In genomic region chr4:86011117-86011516, GRCh38 we compare ENCODE assay signal across 14 cellular contexts.
DNase-seq lines count a peak whose midpoint lies in the region; ATAC-seq and TF ChIP-seq lines count a peak whose summit lies in the region.
"Had no signal": no experiment of that assay in that cellular context is flagged by ENCODE, and none has a peak within 500 bp of the region (broad histone marks: within the 10 kb centered on the region; RNA-seq: fewer than 3 reads in every experiment).

No MANE protein-coding gene starts in this region.

- TF ChIP-seq EP300 in sigmoid colon (IDR thresholded peaks at IDR 0.05), result no peak

- peak overlapping the region; percentile 22 for H3K4me2 ChIP-seq in GM23248 (ENCODE audit: unreplicated experiment)
- H3K4me2 ChIP-seq: PC-9 had no signal

- H3K27me3 ChIP-seq in GM23248 (replicated peaks; ENCODE audit: insufficient read depth) (no peaks in the 10 kb centered on the region), gastrocnemius medialis (no peaks in the 10 kb centered on the region), prostate gland (replicated peaks; ENCODE audit: insufficient read depth) (no peaks in the 10 kb centered on the region), sigmoid colon (no peaks in the 10 kb centered on the region)
- H3K27me3 ChIP-seq: tibial artery had no signal

- no peak overlapping the region for H2AFZ ChIP-seq in GM23248
- H2AFZ ChIP-seq: PC-9 had no signal

- H4K20me1 ChIP-seq in GM23248 (ENCODE audit: insufficient read depth), result no peaks in the 10 kb centered on the region

- WGBS in GM23248 (ENCODE audit: low coverage in 1 of 2, low lambda C conversion rate in 2 of 2, missing lambda C conversion rate in 2 of 2), 2 experiments, result 0 to 3% methylated on average over 1 of the region's 1 CpG
- WGBS in prostate gland, result 68% methylated on average over 1 of the region's 1 CpG
- whole genome bisulfite sequencing in sigmoid colon, 2 donors, result 85 to 88% methylated on average over 1 of the region's 1 CpG

- no peak overlapping the region for H3K4me3 ChIP-seq in GM23248
- H3K4me3 ChIP-seq in gastrocnemius medialis, result no peak overlapping the region
- no peak overlapping the region for H3K4me3 ChIP-seq in prostate gland
- H3K4me3 ChIP-seq in sigmoid colon, result no peak overlapping the region
- H3K4me3 ChIP-seq: PC-9, tibial artery had no signal

- H3K79me2 ChIP-seq in GM23248 (ENCODE audit: insufficient read depth), result no peaks in the 10 kb centered on the region

- H3K27ac ChIP-seq in GM23248 (peak overlapping the region; percentile 67), gastrocnemius medialis (no peak overlapping the region), prostate gland (no peak overlapping the region), sigmoid colon (no peak overlapping the region)
- H3K27ac ChIP-seq: PC-9 had no signal

- H3K4me1 ChIP-seq in GM23248 (ENCODE audit: insufficient read depth) (peaks cover 40% of the 10 kb centered on the region), gastrocnemius medialis (peaks cover 0 to 8% of the 10 kb centered on the region in 2 donors), prostate gland (replicated peaks) (no peaks in the 10 kb centered on the region), sigmoid colon (peaks cover 0 to 6% (median 0%) of the 10 kb centered on the region in 4 donors)

- H3K9me2 ChIP-seq in GM23248 (ENCODE audit: insufficient read depth), result no peaks in the 10 kb centered on the region

- DNase-seq in GM23248 (peak; percentile 94), amniotic stem cell (lab: John Stamatoyannopoulos, UW) (peak; percentile 20), fibroblast of the conjunctiva (ENCODE audit: low read depth) (peak; percentile 92), gastrocnemius medialis (peak in 1 of 2 donors; percentile 28), NCI-H2171 (lab: John Stamatoyannopoulos, UW) (no peak), prostate gland (ENCODE audit: low spot score) (no peak), sigmoid colon (no peak)
- DNase-seq: activated naive CD4-positive, alpha-beta T cell treated with anti-CD3 and anti-CD28 coated beads, Interleukin-2, amount 10 ng/mL, durations not matched to agents 7 days and 5 days; DMS 273 treated with DMSO at 0.1 percent for 48 hours; KG1; NCI-H2107; PC-9 had no signal

- ATAC-seq in gastrocnemius medialis, result peak; percentile 23 to 70
- ATAC-seq in GM19351 (IDR thresholded peaks at IDR 0.05; ENCODE audit: unreplicated experiment), result no peak

- intact Hi-C loops in gastrocnemius medialis (cut with DNase I; ENCODE audit: low total_unique reads), result no loop called here
- intact Hi-C loops in prostate gland (cut with DNase I), result no loop called here
- intact Hi-C loops in sigmoid colon (cut with DNase I), result no loop called here

- H3F3A ChIP-seq in GM23248 (ENCODE audit: insufficient read depth), result peaks cover 35% of the 10 kb centered on the region; the same call in 1 of the 2 replicates

- in situ Hi-C loops in GM23248 (cut with MboI) (no loop called here), gastrocnemius medialis (cut with MboI; ENCODE audit: low sequenced_read_pairs in 4 of 4) (no loop called here)

- H3K9ac ChIP-seq in GM23248, result no peak overlapping the region

- TF ChIP-seq POLR2A in gastrocnemius medialis (IDR thresholded peaks at IDR 0.05), result no peak
- no peak for TF ChIP-seq POLR2A in prostate gland (IDR thresholded peaks at IDR 0.05)
- no peak for TF ChIP-seq POLR2A in sigmoid colon (IDR thresholded peaks at IDR 0.05)

- H3K9me3 ChIP-seq in GM23248 (ENCODE audit: low read depth) (no peaks in the 10 kb centered on the region), gastrocnemius medialis (no peaks in the 10 kb centered on the region), prostate gland (no peaks in the 10 kb centered on the region), sigmoid colon (no peaks in the 10 kb centered on the region)
- H3K9me3 ChIP-seq: tibial artery had no signal

- TF ChIP-seq CTCF in gastrocnemius medialis (IDR thresholded peaks at IDR 0.05 in 4 of 5, conservative IDR thresholded peaks at IDR 0.05 in 1 of 5), result no peak
- TF ChIP-seq CTCF in prostate gland (IDR thresholded peaks at IDR 0.05), result no peak
- no peak for TF ChIP-seq CTCF in sigmoid colon (IDR thresholded peaks at IDR 0.05)

- H3K36me3 ChIP-seq in GM23248 (ENCODE audit: low read depth) (no peaks in the 10 kb centered on the region), gastrocnemius medialis (no peaks in the 10 kb centered on the region), prostate gland (no peaks in the 10 kb centered on the region), sigmoid colon (no peaks in the 10 kb centered on the region)
- H3K36me3 ChIP-seq: tibial artery had no signal

Comparison
In these comparisons a context has a peak if more than half of its experiments do, and no peak if none do; other contexts are left out.
1. DNase-seq: peak in GM23248 (single experiment), amniotic stem cell (single experiment) and fibroblast of the conjunctiva (single experiment); none in NCI-H2171 (single experiment), prostate gland (single experiment) and sigmoid colon (single experiment).